Comparison of ENCODE assay signal across 1 cellular context in genomic region chr10:132941640-132942051, GRCh38.
TF ChIP-seq lines count a peak whose summit lies in the region.

No MANE protein-coding gene starts in this region.

TF ChIP-seq in SK-N-SH, 30 proteins besides CTCF, POLR2A, EP300 and RAD21 (continued from another document):
- TF ChIP-seq MAX (IDR thresholded peaks at IDR 0.05; ENCODE audit: low read depth): no peak
- no peak for TF ChIP-seq EZH2phosphoT487 (IDR thresholded peaks at IDR 0.05; ENCODE audit: borderline replicate concordance, low read depth)
- no peak for TF ChIP-seq MXI1 (IDR thresholded peaks at IDR 0.05; ENCODE audit: low read depth, low read length)
- no peak for TF ChIP-seq NFIC (IDR thresholded peaks at IDR 0.05; ENCODE audit: borderline replicate concordance)
TF ChIP-seq in SK-N-SH: peak in this region for 0.
